In genomic region chr6:17790486-17790885, GRCh38 we compare ENCODE assay signal across 27 cellular contexts.
"Had no signal": no experiment of that assay in that cellular context is flagged by ENCODE, and none has a peak within 500 bp of the region (broad histone marks: within the 10 kb centered on the region; RNA-seq: fewer than 3 reads in every experiment).

No MANE protein-coding gene starts in this region.

- H3K4me1 Mint-ChIP-seq: activated CD4-positive, alpha-beta memory T cell treated with anti-CD3 and anti-CD28 coated beads, Interleukin-2, amount 10 ng/mL, durations not matched to agents 7 days and 5 days; activated CD4-positive, alpha-beta T cell treated with anti-CD3 and anti-CD28 coated beads, Interleukin-2, amount 10 ng/mL, durations not matched to agents 7 days and 5 days; activated naive CD4-positive, alpha-beta T cell treated with anti-CD3 and anti-CD28 coated beads, Interleukin-2, amount 50 U/mL, for 24 hours; activated naive CD8-positive, alpha-beta T cell treated with anti-CD3 and anti-CD28 coated beads, Interleukin-2, amount 50 U/mL, for 24 hours; activated T-helper 17 cell treated with anti-CD3 and anti-CD28 coated beads, Interleukin-2, amount 50 U/mL, for 72 hours; naive B cell had no signal

- H3K27ac ChIP-seq: colonic mucosa, left ventricle myocardium inferior, neutrophil, ovary, sigmoid colon, suprapubic skin, tibial artery, VCaP had no signal

- H3K27me3 Mint-ChIP-seq: activated naive CD4-positive, alpha-beta T cell treated with anti-CD3 and anti-CD28 coated beads, Interleukin-2, amount 50 U/mL, for 24 hours; activated naive CD8-positive, alpha-beta T cell treated with anti-CD3 and anti-CD28 coated beads, Interleukin-2, amount 50 U/mL, for 24 hours; naive B cell; progenitor cell of endocrine pancreas had no signal

- H3K27ac Mint-ChIP-seq: activated CD4-positive, alpha-beta memory T cell treated with anti-CD3 and anti-CD28 coated beads, Interleukin-2, amount 10 ng/mL, durations not matched to agents 7 days and 5 days; activated CD4-positive, alpha-beta T cell treated with anti-CD3 and anti-CD28 coated beads, Interleukin-2, amount 10 ng/mL, durations not matched to agents 7 days and 5 days; activated naive CD4-positive, alpha-beta T cell treated with anti-CD3 and anti-CD28 coated beads, Interleukin-2, amount 50 U/mL, for 24 hours; activated naive CD8-positive, alpha-beta T cell treated with anti-CD3 and anti-CD28 coated beads, Interleukin-2, amount 50 U/mL, for 24 hours; activated T-helper 17 cell treated with anti-CD3 and anti-CD28 coated beads, Interleukin-2, amount 50 U/mL, for 72 hours; progenitor cell of endocrine pancreas had no signal

- H3K36me3 ChIP-seq: ovary had no signal

- H3K27me3 ChIP-seq: colonic mucosa, neutrophil, ovary, sigmoid colon, suprapubic skin, tibial artery had no signal

- H3K9me3 ChIP-seq: colonic mucosa, left ventricle myocardium inferior, neutrophil, ovary, sigmoid colon, suprapubic skin, tibial artery had no signal

- H3K4me3 ChIP-seq: colonic mucosa, left ventricle myocardium inferior, lung, ovary, sigmoid colon, suprapubic skin, tibial artery had no signal

- DNase-seq: activated CD4-positive, alpha-beta memory T cell treated with anti-CD3 and anti-CD28 coated beads, Interleukin-2, amount 10 ng/mL, durations not matched to agents 7 days and 5 days; activated CD4-positive, alpha-beta T cell treated with anti-CD3 and anti-CD28 coated beads, Interleukin-2, amount 10 ng/mL, durations not matched to agents 7 days and 5 days; activated naive CD8-positive, alpha-beta T cell treated with anti-CD3 and anti-CD28 coated beads, Interleukin-2, amount 50 U/mL, for 24 hours; activated T-cell treated with anti-CD3 and anti-CD28 coated beads, Interleukin-2, amount 50 U/mL, for 4 hours; anterior cingulate cortex; colonic mucosa; effector memory CD4-positive, alpha-beta T cell; islet precursor cell; left ventricle myocardium inferior; naive B cell; nephron progenitor cell; ovary; retina; sigmoid colon; stimulated activated CD4-positive, alpha-beta T cell treated with anti-CD3 and anti-CD28 coated beads, Interleukin-15, amount 100 ng/mL, for 24 hours; stimulated activated CD4-positive, alpha-beta T cell treated with anti-CD3 and anti-CD28 coated beads, Interleukin-2, amount 100 ng/mL, for 24 hours; stimulated activated naive CD4-positive, alpha-beta T cell; tibial artery had no signal

- H3K4me3 Mint-ChIP-seq: activated CD4-positive, alpha-beta memory T cell treated with anti-CD3 and anti-CD28 coated beads, Interleukin-2, amount 10 ng/mL, durations not matched to agents 7 days and 5 days; activated CD4-positive, alpha-beta T cell treated with anti-CD3 and anti-CD28 coated beads, Interleukin-2, amount 10 ng/mL, durations not matched to agents 7 days and 5 days; activated naive CD4-positive, alpha-beta T cell treated with anti-CD3 and anti-CD28 coated beads, Interleukin-2, amount 50 U/mL, for 24 hours; activated naive CD8-positive, alpha-beta T cell treated with anti-CD3 and anti-CD28 coated beads, Interleukin-2, amount 50 U/mL, for 24 hours; activated T-cell treated with anti-CD3 and anti-CD28 coated beads, Interleukin-2, amount 50 U/mL, for 4 hours; activated T-helper 17 cell treated with anti-CD3 and anti-CD28 coated beads, Interleukin-2, amount 50 U/mL, for 72 hours; naive B cell; nephron progenitor cell had no signal

- H3K36me3 Mint-ChIP-seq: activated naive CD4-positive, alpha-beta T cell treated with anti-CD3 and anti-CD28 coated beads, Interleukin-2, amount 50 U/mL, for 24 hours had no signal

- ATAC-seq: activated CD4-positive, CD25-positive, alpha-beta regulatory T cell treated with anti-CD3 and anti-CD28 coated beads, Interleukin-2, amount 50 U/mL, for 24 hours; activated naive CD8-positive, alpha-beta T cell treated with anti-CD3 and anti-CD28 coated beads, Interleukin-2, amount 50 U/mL, for 24 hours; activated T-cell treated with anti-CD3 and anti-CD28 coated beads, Interleukin-2, amount 50 U/mL, for 4 hours; activated T-helper 17 cell treated with anti-CD3 and anti-CD28 coated beads, Interleukin-2, amount 50 U/mL, for 72 hours had no signal

- H3K9me3 Mint-ChIP-seq: activated CD4-positive, alpha-beta memory T cell treated with anti-CD3 and anti-CD28 coated beads, Interleukin-2, amount 10 ng/mL, durations not matched to agents 7 days and 5 days; activated CD4-positive, alpha-beta T cell treated with anti-CD3 and anti-CD28 coated beads, Interleukin-2, amount 10 ng/mL, durations not matched to agents 7 days and 5 days; activated naive CD4-positive, alpha-beta T cell treated with anti-CD3 and anti-CD28 coated beads, Interleukin-2, amount 50 U/mL, for 24 hours; activated naive CD8-positive, alpha-beta T cell treated with anti-CD3 and anti-CD28 coated beads, Interleukin-2, amount 50 U/mL, for 24 hours; activated T-cell treated with anti-CD3 and anti-CD28 coated beads, Interleukin-2, amount 50 U/mL, for 4 hours; activated T-helper 17 cell treated with anti-CD3 and anti-CD28 coated beads, Interleukin-2, amount 50 U/mL, for 72 hours; naive B cell; nephron progenitor cell had no signal

- H3K4me1 ChIP-seq: colonic mucosa, left ventricle myocardium inferior, sigmoid colon, suprapubic skin, tibial artery had no signal

- FAIRE-seq: bronchial epithelial cell had no signal
